Comparison of ENCODE assay signal across 24 cellular contexts in genomic region chr6:1244278-1244677, GRCh38.
"Had no signal": no experiment of that assay in that cellular context is flagged by ENCODE, and none has a peak within 500 bp of the region (broad histone marks: within the 10 kb centered on the region; RNA-seq: fewer than 3 reads in every experiment).

No MANE protein-coding gene starts in this region.

- H3K4me2 ChIP-seq: hepatocyte had no signal

- H2AFZ ChIP-seq: hepatocyte had no signal

- H3K4me1 Mint-ChIP-seq: mesothelial cell of epicardium had no signal

- H3K27me3 ChIP-seq: colonic mucosa, gastrocnemius medialis, hepatocyte, left lung had no signal

- H3K4me3 ChIP-seq: colonic mucosa, esophagus squamous epithelium, gastrocnemius medialis, heart left ventricle, hepatocyte, left lung, lower lobe of right lung, mucosa of descending colon had no signal

- H3K9me3 Mint-ChIP-seq: dendritic cell treated with granulocyte-macrophage colony-stimulating factor and Interleukin-4, amounts not matched to agents 40 ng/mL and 50 ng/mL, for 4 days; effector memory CD8-positive, alpha-beta T cell had no signal

- H3K4me3 Mint-ChIP-seq: dendritic cell treated with granulocyte-macrophage colony-stimulating factor and Interleukin-4, amounts not matched to agents 40 ng/mL and 50 ng/mL, for 4 days; effector memory CD8-positive, alpha-beta T cell; endodermal cell; mesothelial cell of epicardium had no signal

- H3K27ac ChIP-seq: colonic mucosa, epithelial cell of prostate, esophagus squamous epithelium, gastrocnemius medialis, heart left ventricle, hepatocyte, left lung, lower lobe of right lung had no signal

- H3K27ac Mint-ChIP-seq: dendritic cell treated with granulocyte-macrophage colony-stimulating factor and Interleukin-4, amounts not matched to agents 40 ng/mL and 50 ng/mL, for 4 days; effector memory CD8-positive, alpha-beta T cell; endodermal cell; mesothelial cell of epicardium had no signal

- FAIRE-seq: islet of Langerhans, keratinocyte had no signal

- ATAC-seq: effector memory CD8-positive, alpha-beta T cell; esophagus mucosa; gastrocnemius medialis; heart left ventricle; left cardiac atrium; left lung; left ventricle myocardium superior; lower lobe of right lung; mucosa of descending colon had no signal

- H3K4me1 ChIP-seq: colonic mucosa, gastrocnemius medialis, heart left ventricle, left lung had no signal

- H3K9me3 ChIP-seq: colonic mucosa, esophagus squamous epithelium, gastrocnemius medialis, left lung, lower lobe of right lung, mucosa of descending colon had no signal

- H3K36me3 ChIP-seq: colonic mucosa, esophagus squamous epithelium, gastrocnemius medialis, heart left ventricle, left lung, lower lobe of right lung had no signal

- DNase-seq: colonic mucosa; cortex of kidney; effector CD8-positive, alpha-beta T cell; effector memory CD8-positive, alpha-beta T cell; erythroblast; esophagus squamous epithelium; foreskin fibroblast; foreskin melanocyte; gastrocnemius medialis; heart left ventricle; left cardiac atrium; left lung; left ventricle myocardium superior; lower lobe of right lung; mesenchymal stem cell; mucosa of descending colon had no signal

- H3K36me3 Mint-ChIP-seq: mesothelial cell of epicardium had no signal
